ENCODE assay signal across 15 cellular contexts in genomic region chr9:20561542-20561941, GRCh38.
DNase-seq lines count a peak whose midpoint lies in the region; FAIRE-seq and TF ChIP-seq lines count a peak whose summit lies in the region.
"Had no signal": no experiment of that assay in that cellular context is flagged by ENCODE, and none has a peak within 500 bp of the region (broad histone marks: within the 10 kb centered on the region; RNA-seq: fewer than 3 reads in every experiment).

No MANE protein-coding gene starts in this region.

- H3K27me3 Mint-ChIP-seq in T-helper 1 cell treated with Interleukin-12 subunit alpha and Interleukin-12 subunit beta and Interleukin-4 antibody, amounts not matched to agents 30 μg/mL and 1 μg/mL, for 36 hours (ENCODE audit: low read depth): no peaks in the 10 kb centered on the region
- H3K27me3 Mint-ChIP-seq in activated naive CD4-positive, alpha-beta T cell treated with anti-CD3 and anti-CD28 coated beads, Interleukin-2, amount 50 U/mL, for 24 hours: no peaks in the 10 kb centered on the region

- peaks cover 16% of the 10 kb centered on the region for H3K4me1 ChIP-seq in adipocyte (ENCODE audit: control insufficient read depth, insufficient read depth, low read length)
- peaks cover 18% of the 10 kb centered on the region for H3K4me1 ChIP-seq in smooth muscle cell (ENCODE audit: low read depth)
- peaks cover 0 to 12% of the 10 kb centered on the region in 2 donors for H3K4me1 ChIP-seq in small intestine (ENCODE audit: control insufficient read depth in 2 of 2, insufficient read depth in 1 of 2, low read depth in 1 of 2, low read length in 1 of 2)
- H3K4me1 ChIP-seq in esophagus squamous epithelium: peaks cover 0 to 53% (median 11%) of the 10 kb centered on the region in 3 donors

- peaks cover 77% of the 10 kb centered on the region for H4K20me1 ChIP-seq in smooth muscle cell (ENCODE audit: low read depth)

- intact Hi-C loops in esophagus squamous epithelium (cut with DNase I): no loop called here

- peaks cover 85% of the 10 kb centered on the region for H3K79me2 ChIP-seq in smooth muscle cell (ENCODE audit: low read depth)

- H3K27ac ChIP-seq in smooth muscle cell (ENCODE audit: low read depth) (peak overlapping the region; percentile 45), small intestine (ENCODE audit: low read depth in 1 of 2, low read length in 1 of 2) (no peak overlapping the region), esophagus squamous epithelium (no peak overlapping the region)
- H3K27ac ChIP-seq: 22Rv1 had no signal

- H3F3A ChIP-seq in smooth muscle cell (ENCODE audit: low read depth): peaks cover 11% of the 10 kb centered on the region

- DNase-seq in T-helper 1 cell (no peak), adipocyte (ENCODE audit: low read depth) (peak; percentile 45), smooth muscle cell (lab: John Stamatoyannopoulos, UW; ENCODE audit: unreplicated experiment) (no peak), small intestine (no peak), esophagus squamous epithelium (lab: John Stamatoyannopoulos, UW) (no peak)
- DNase-seq in activated naive CD4-positive, alpha-beta T cell treated with Interleukin-2 at 50 U/mL for 16 hours: no peak
- DNase-seq: NCI-H1092 treated with DMSO at 0.1 percent for 48 hours, NCI-H146, NCI-H2081 treated with DMSO at 0.1 percent for 48 hours had no signal

- peaks cover 72% of the 10 kb centered on the region for H3K4me1 Mint-ChIP-seq in T-helper 1 cell treated with Interleukin-12 subunit alpha and Interleukin-12 subunit beta and Interleukin-4 antibody, amounts not matched to agents 30 μg/mL and 1 μg/mL, for 36 hours (ENCODE audit: low read depth)
- peaks cover 96% of the 10 kb centered on the region for H3K4me1 Mint-ChIP-seq in activated naive CD4-positive, alpha-beta T cell treated with anti-CD3 and anti-CD28 coated beads, Interleukin-2, amount 50 U/mL, for 24 hours

- H2AFZ ChIP-seq in smooth muscle cell (ENCODE audit: low read depth): no peak overlapping the region
- H2AFZ ChIP-seq: GM23338 had no signal

- H3K9me3 ChIP-seq in adipocyte (ENCODE audit: control insufficient read depth, low read length) (no peaks in the 10 kb centered on the region), smooth muscle cell (replicated peaks; ENCODE audit: low read depth) (no peaks in the 10 kb centered on the region), small intestine (ENCODE audit: control insufficient read depth, low read depth) (no peaks in the 10 kb centered on the region), esophagus squamous epithelium (no peaks in the 10 kb centered on the region)

- no peaks in the 10 kb centered on the region for H3K9me3 Mint-ChIP-seq in T-helper 1 cell treated with Interleukin-12 subunit alpha and Interleukin-12 subunit beta and Interleukin-4 antibody, amounts not matched to agents 30 μg/mL and 1 μg/mL, for 36 hours
- H3K9me3 Mint-ChIP-seq in activated naive CD4-positive, alpha-beta T cell treated with anti-CD3 and anti-CD28 coated beads, Interleukin-2, amount 50 U/mL, for 24 hours: no peaks in the 10 kb centered on the region
- H3K9me3 Mint-ChIP-seq: GM23338 had no signal

- H3K36me3 ChIP-seq in adipocyte (ENCODE audit: control insufficient read depth, insufficient read depth, low read length, severe bottlenecking) (no peaks in the 10 kb centered on the region), smooth muscle cell (ENCODE audit: low read depth) (no peaks in the 10 kb centered on the region), small intestine (ENCODE audit: control insufficient read depth in 2 of 2, insufficient read depth in 2 of 2, low read length in 2 of 2) (no peaks in the 10 kb centered on the region), esophagus squamous epithelium (no peaks in the 10 kb centered on the region)

- H3K9ac ChIP-seq in adipocyte (ENCODE audit: low read length) (no peak overlapping the region), smooth muscle cell (ENCODE audit: low read depth) (no peak overlapping the region)

- 25% methylated on average over 3 of the region's 3 CpGs for WGBS in smooth muscle cell (ENCODE audit: low lambda C conversion rate)
- WGBS in small intestine, 3 donors: 68 to 91% (median 80%) methylated on average over 3 of the region's 3 CpGs
- WGBS in esophagus squamous epithelium, 2 donors: 78 to 85% methylated on average over 3 of the region's 3 CpGs

- peak overlapping the region; percentile 7 for H3K4me3 Mint-ChIP-seq in T-helper 1 cell treated with Interleukin-12 subunit alpha and Interleukin-12 subunit beta and Interleukin-4 antibody, amounts not matched to agents 30 μg/mL and 1 μg/mL, for 36 hours
- H3K4me3 Mint-ChIP-seq in activated naive CD4-positive, alpha-beta T cell treated with anti-CD3 and anti-CD28 coated beads, Interleukin-2, amount 50 U/mL, for 24 hours: peak overlapping the region; percentile 51
- H3K4me3 Mint-ChIP-seq: GM23338 had no signal

- no peak overlapping the region for H3K4me3 ChIP-seq in adipocyte (ENCODE audit: low read length)
- no peak overlapping the region for H3K4me3 ChIP-seq in smooth muscle cell
- H3K4me3 ChIP-seq in small intestine (ENCODE audit: low read depth in 1 of 2, low read length in 2 of 2): no peak overlapping the region
- H3K4me3 ChIP-seq in esophagus squamous epithelium: no peak overlapping the region
- H3K4me3 ChIP-seq: GM23338, K562 had no signal

- H3K27ac Mint-ChIP-seq in T-helper 1 cell treated with Interleukin-12 subunit alpha and Interleukin-12 subunit beta and Interleukin-4 antibody, amounts not matched to agents 30 μg/mL and 1 μg/mL, for 36 hours: peak overlapping the region; percentile 11
- peak overlapping the region; percentile 12 for H3K27ac Mint-ChIP-seq in activated naive CD4-positive, alpha-beta T cell treated with anti-CD3 and anti-CD28 coated beads, Interleukin-2, amount 50 U/mL, for 24 hours
- H3K27ac Mint-ChIP-seq: GM23338 had no signal

- no peak for TF ChIP-seq POLR2A in esophagus squamous epithelium (IDR thresholded peaks at IDR 0.05)

- TF ChIP-seq CTCF in smooth muscle cell (IDR thresholded peaks at IDR 0.05; ENCODE audit: borderline replicate concordance, insufficient read depth, poor library complexity, severe bottlenecking) (no peak), esophagus squamous epithelium (IDR thresholded peaks at IDR 0.05) (no peak)

- H3K4me2 ChIP-seq in smooth muscle cell: peak overlapping the region; percentile 41
- H3K4me2 ChIP-seq: GM23338 had no signal

- no peak for FAIRE-seq in small intestine (lab: Jason Lieb, UNC)
- FAIRE-seq: G401.6, K562 had no signal

- H3K27me3 ChIP-seq in adipocyte (replicated peaks; ENCODE audit: control insufficient read depth, insufficient read depth, low read length) (no peaks in the 10 kb centered on the region), smooth muscle cell (ENCODE audit: low read depth) (no peaks in the 10 kb centered on the region), small intestine (ENCODE audit: control insufficient read depth in 2 of 2, insufficient read depth in 2 of 2, low read length in 2 of 2) (no peaks in the 10 kb centered on the region), esophagus squamous epithelium (no peaks in the 10 kb centered on the region)

- H3K36me3 Mint-ChIP-seq in T-helper 1 cell treated with Interleukin-12 subunit alpha and Interleukin-12 subunit beta and Interleukin-4 antibody, amounts not matched to agents 30 μg/mL and 1 μg/mL, for 36 hours (ENCODE audit: low read depth): peaks cover 6% of the 10 kb centered on the region
- H3K36me3 Mint-ChIP-seq in activated naive CD4-positive, alpha-beta T cell treated with anti-CD3 and anti-CD28 coated beads, Interleukin-2, amount 50 U/mL, for 24 hours: peaks cover 2% of the 10 kb centered on the region
